1 cellular context compared by ENCODE assay signal in genomic region chr5:33891731-33892418, GRCh38.
TF ChIP-seq lines count a peak whose summit lies in the region.

Gene ADAMTS12, minus strand, starts transcription at chr5:33891990. Its CDS starts 134 bp downstream, at chr5:33891856.

TF ChIP-seq in WTC11, 78 proteins besides CTCF, POLR2A, EP300 and RAD21:
- TF ChIP-seq ZNF423 (CRISPR knock-in tag; IDR thresholded peaks at IDR 0.05), result peak; percentile 69; the same call in 1 of the 2 replicates
- TF ChIP-seq ATF2 (CRISPR knock-in tag; IDR thresholded peaks at IDR 0.05; ENCODE audit: borderline replicate concordance, low read depth), result no peak
- no peak for TF ChIP-seq IRF1 (CRISPR knock-in tag; IDR thresholded peaks at IDR 0.05)
- TF ChIP-seq FOXJ3 (CRISPR knock-in tag; IDR thresholded peaks at IDR 0.05; ENCODE audit: borderline replicate concordance), result no peak
- TF ChIP-seq SP1 (CRISPR knock-in tag; conservative IDR thresholded peaks at IDR 0.05), result 0 out of 2 replicates have a peak, but pooled peaks have one; percentile 8
- no peak for TF ChIP-seq E2F4 (CRISPR knock-in tag; IDR thresholded peaks at IDR 0.05; ENCODE audit: borderline replicate concordance, low read depth)
- no peak for TF ChIP-seq OVOL2 (CRISPR knock-in tag; IDR thresholded peaks at IDR 0.05; ENCODE audit: borderline replicate concordance)
- TF ChIP-seq JAZF1 (CRISPR knock-in tag; IDR thresholded peaks at IDR 0.05), result no peak
TF ChIP-seq in WTC11: peak in this region for 2.
